ENCODE assay signal across 8 cellular contexts in the genomic region with DNA sequence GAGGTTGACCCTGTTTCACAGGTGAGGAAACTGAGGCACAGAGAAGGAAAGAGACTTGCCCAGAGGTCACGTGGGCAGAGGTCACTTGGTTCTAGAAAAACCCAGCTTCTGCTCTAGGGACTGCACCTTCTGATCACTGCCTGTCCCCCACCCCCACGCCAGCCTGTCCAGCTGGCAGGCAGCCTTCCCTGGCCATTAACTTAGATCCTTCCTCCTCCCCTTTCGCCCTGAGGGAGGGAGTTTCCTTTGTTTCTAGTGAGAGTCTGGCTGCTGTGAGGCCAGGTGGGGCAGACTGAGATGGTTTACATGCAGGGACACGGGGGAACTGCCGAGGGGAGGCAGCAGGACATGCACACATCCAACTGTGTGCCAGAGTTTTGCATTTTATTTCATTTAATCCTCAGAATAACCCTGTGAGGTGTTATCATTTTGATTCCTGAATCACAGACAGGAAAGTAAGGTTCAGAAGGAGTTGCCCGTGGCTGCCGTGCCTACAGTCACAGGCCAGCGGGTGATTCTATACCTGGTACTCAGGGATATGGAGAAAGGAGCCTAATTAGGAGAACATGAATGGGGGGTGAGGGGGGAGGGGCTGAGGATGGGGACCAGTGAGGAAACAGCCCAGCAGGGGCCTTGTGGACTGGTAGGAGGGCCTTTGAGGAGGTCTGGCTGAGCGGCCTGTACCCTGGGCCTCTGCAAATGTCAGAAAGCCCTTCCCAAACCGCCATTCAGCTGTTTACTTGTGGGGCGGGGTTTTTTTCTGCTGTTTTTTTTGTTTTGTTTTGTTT. TPM values are rescaled to one million over a fixed set of nuclear protein-coding genes. Genes with fewer than 3 reads are reported as not detected.
DNase-seq lines count a peak whose midpoint lies in the region; ATAC-seq and TF ChIP-seq lines count a peak whose summit lies in the region.

No MANE protein-coding gene starts in this region.

- no peaks in the 10 kb centered on the region for H3K79me2 ChIP-seq in Karpas-422 (ENCODE audit: low read length)

- no peak overlapping the region for H2AFZ ChIP-seq in Karpas-422 (ENCODE audit: low read length)

- H3K27ac ChIP-seq in Karpas-422 (ENCODE audit: low read length) (no peak overlapping the region), left lung (no peak overlapping the region)

- H3K9me3 ChIP-seq in iPS-15b (ENCODE audit: control insufficient read depth, insufficient read depth, low read length) (no peaks in the 10 kb centered on the region), Karpas-422 (ENCODE audit: low read length) (no peaks in the 10 kb centered on the region), left lung (no peaks in the 10 kb centered on the region)

- intact Hi-C loops in left lung (cut with DNase I), result no loop called here

- no peak for TF ChIP-seq CTCF in left lung (IDR thresholded peaks at IDR 0.05)

- in situ Hi-C loops in SK-MEL-5 (cut with HindIII; ENCODE audit: low pct_unique_long_range_greater_than_20kb, low sequenced_read_pairs), result no loop called here

- no peaks in the 10 kb centered on the region for H4K20me1 ChIP-seq in Karpas-422 (ENCODE audit: insufficient read depth, low read depth, low read length)

- DNase-seq in A172 (ENCODE audit: low spot score), result peak; percentile 46
- peak; percentile 92 for DNase-seq in NCI-H1092 (lab: John Stamatoyannopoulos, UW)
- DNase-seq in SK-MEL-5 (ENCODE audit: low read depth, low spot score), result peak; percentile 34
- DNase-seq in Kasumi-1 (lab: John Stamatoyannopoulos, UW), result no peak
- no peak for DNase-seq in Karpas-422
- no peak for DNase-seq in NAMALWA (ENCODE audit: low spot score)
- no peak for DNase-seq in left lung

- H3K27me3 ChIP-seq in iPS-15b (ENCODE audit: control insufficient read depth, insufficient read depth, low read length) (peaks cover 18% of the 10 kb centered on the region), Karpas-422 (ENCODE audit: low read length) (no peaks in the 10 kb centered on the region), left lung (peaks cover 30 to 50% of the 10 kb centered on the region in 2 donors)

- no peak overlapping the region for H3K4me2 ChIP-seq in Karpas-422 (ENCODE audit: low read depth, low read length, poor library complexity, severe bottlenecking)

- H3K36me3 ChIP-seq in iPS-15b (ENCODE audit: control insufficient read depth, insufficient read depth, low read length), result peaks cover 8% of the 10 kb centered on the region
- no peaks in the 10 kb centered on the region for H3K36me3 ChIP-seq in Karpas-422 (ENCODE audit: insufficient read depth, low read length)
- no peaks in the 10 kb centered on the region for H3K36me3 ChIP-seq in left lung

- H3K4me1 ChIP-seq in iPS-15b (ENCODE audit: control insufficient read depth, insufficient read depth, low read length) (peaks cover 60% of the 10 kb centered on the region), Karpas-422 (ENCODE audit: low read length) (no peaks in the 10 kb centered on the region), left lung (peaks cover 0 to 15% of the 10 kb centered on the region in 2 donors)

- H3K9me2 ChIP-seq in Karpas-422 (replicated peaks; ENCODE audit: insufficient read depth, low read length), result no peaks in the 10 kb centered on the region

- H3K4me3 ChIP-seq in iPS-15b (ENCODE audit: low read depth, low read length) (peak overlapping the region; percentile 30), Karpas-422 (ENCODE audit: low read length) (no peak overlapping the region), left lung (no peak overlapping the region)

- no peak overlapping the region for H3K9ac ChIP-seq in iPS-15b (ENCODE audit: low read depth, low read length)
- no peak overlapping the region for H3K9ac ChIP-seq in Karpas-422 (ENCODE audit: low read length)

- no peak for ATAC-seq in left lung

RNA-seq across cellular contexts. Expression of a gene that starts 3.4 kb away (rescaled TPM):
- not detected in 2 replicates for total RNA-seq in A172 (2014; rRNA removed; shearing (Covaris generic))
- not detected in 2 replicates for total RNA-seq in SK-MEL-5 (2014; rRNA removed; shearing (Covaris generic))
- polyA plus RNA-seq in SK-MEL-5 (2015; cell fraction: cytosol; rRNA removed), result not detected in 2 replicates
- not detected in 2 replicates for polyA plus RNA-seq in SK-MEL-5 (2015; cell fraction: nucleus; rRNA removed)
- total RNA-seq in Karpas-422 (2014; rRNA removed; shearing (Covaris generic); ENCODE audit: low replicate concordance), result under 0.01 and 0.07 TPM in 2 replicates
- total RNA-seq in left lung, result under 1 TPM; 0.64 to 0.73 TPM

RNA-seq across cellular contexts. Expression of a gene that starts 37.9 kb away (rescaled TPM):
- not detected in 2 replicates for total RNA-seq in A172 (2014; rRNA removed; shearing (Covaris generic))
- total RNA-seq in SK-MEL-5 (2014; rRNA removed; shearing (Covaris generic)), result 0.08 TPM in 1 of 2 replicates, not detected in the other
- polyA plus RNA-seq in SK-MEL-5 (2015; cell fraction: cytosol; rRNA removed), result 0.19 TPM in 1 of 2 replicates, not detected in the other
- polyA plus RNA-seq in SK-MEL-5 (2015; cell fraction: nucleus; rRNA removed), result not detected in 2 replicates
- not detected in 2 replicates for total RNA-seq in Karpas-422 (2014; rRNA removed; shearing (Covaris generic); ENCODE audit: low replicate concordance)
- total RNA-seq in left lung, result under 1 TPM; 0.17 to 0.42 TPM

Comparison
In these comparisons a context has a peak if more than half of its experiments do, and no peak if none do; other contexts are left out.
1. DNase-seq: peak in A172 (single experiment), NCI-H1092 (single experiment) and SK-MEL-5 (single experiment); none in Kasumi-1 (0 of 2), Karpas-422 (single experiment), NAMALWA (single experiment) and left lung (0 of 2).